22 cellular contexts compared by ENCODE assay signal in genomic region chr1:109963864-109964263, GRCh38. TPM values are rescaled to one million over a fixed set of nuclear protein-coding genes. Genes with fewer than 3 reads are reported as not detected.
DNase-seq lines count a peak whose midpoint lies in the region; ATAC-seq, FAIRE-seq and TF ChIP-seq lines count a peak whose summit lies in the region.
"Had no signal": no experiment of that assay in that cellular context is flagged by ENCODE, and none has a peak within 500 bp of the region (broad histone marks: within the 10 kb centered on the region; RNA-seq: fewer than 3 reads in every experiment).

No MANE protein-coding gene starts in this region.

- H3K9me3 ChIP-seq in breast epithelium (no peaks in the 10 kb centered on the region), astrocyte (ENCODE audit: insufficient read depth, low read depth, low read length) (no peaks in the 10 kb centered on the region), endothelial cell of umbilical vein (replicated peaks; ENCODE audit: control insufficient read depth, insufficient read depth, low read length) (no peaks in the 10 kb centered on the region), neural progenitor cell (ENCODE audit: low read depth) (no peaks in the 10 kb centered on the region), endodermal cell (ENCODE audit: control insufficient read depth, low read length) (no peaks in the 10 kb centered on the region)
- H3K9me3 ChIP-seq: BE2C, Peyer's patch had no signal

- FAIRE-seq in astrocyte (lab: Jason Lieb, UNC) (no peak), endothelial cell of umbilical vein (lab: Jason Lieb, UNC) (peak; percentile 71)
- FAIRE-seq: GM12878 had no signal

- no peaks in the 10 kb centered on the region for H3K27me3 Mint-ChIP-seq in MCF 10A (ENCODE audit: insufficient read depth, unreplicated experiment)
- peaks cover 2% of the 10 kb centered on the region for H3K27me3 Mint-ChIP-seq in astrocyte (ENCODE audit: low read depth, unreplicated experiment)
- no peaks in the 10 kb centered on the region for H3K27me3 Mint-ChIP-seq in neural progenitor cell (ENCODE audit: insufficient read depth, low read depth)
- H3K27me3 Mint-ChIP-seq in endodermal cell (ENCODE audit: insufficient read depth): peaks cover 58% of the 10 kb centered on the region

- no peak for ATAC-seq in HG03159 (IDR thresholded peaks at IDR 0.05; ENCODE audit: unreplicated experiment)
- no peak for ATAC-seq in HG03571 (IDR thresholded peaks at IDR 0.05; ENCODE audit: unreplicated experiment)
- ATAC-seq: GM12878, Right ventricle myocardium inferior had no signal

- H3F3A ChIP-seq in neural progenitor cell (ENCODE audit: low read depth): peaks cover 43% of the 10 kb centered on the region

- H3K79me2 ChIP-seq in astrocyte (ENCODE audit: insufficient read depth, low read length): no peaks in the 10 kb centered on the region
- no peaks in the 10 kb centered on the region for H3K79me2 ChIP-seq in endothelial cell of umbilical vein (ENCODE audit: control insufficient read depth, insufficient read depth, low read length)
- H3K79me2 ChIP-seq in neural progenitor cell (ENCODE audit: low read depth): no peaks in the 10 kb centered on the region

- peaks cover 0 to 8% of the 10 kb centered on the region in 2 donors for H3K4me1 ChIP-seq in breast epithelium
- peaks cover 15% of the 10 kb centered on the region for H3K4me1 ChIP-seq in astrocyte (ENCODE audit: insufficient read depth, low read length)
- H3K4me1 ChIP-seq in endothelial cell of umbilical vein (ENCODE audit: control insufficient read depth, extremely low read depth, insufficient read depth, low read length): peaks cover 13% of the 10 kb centered on the region
- H3K4me1 ChIP-seq in neural progenitor cell: peaks cover 50% of the 10 kb centered on the region
- H3K4me1 ChIP-seq in endodermal cell (ENCODE audit: control insufficient read depth, insufficient read depth, low read length): peaks cover 15% of the 10 kb centered on the region
- H3K4me1 ChIP-seq: BE2C had no signal

- POLR2A ChIA-PET in MCF 10A (lab: Yijun Ruan, JAX): interaction anchor here (0.6 kb wide), 2 partner anchors 20 to 1460 kb away, joined by 3 read pairs; no protein-coding TSS in a partner anchor
- POLR2A ChIA-PET in endothelial cell of umbilical vein (lab: Charles Lee): no interaction called here

- TF ChIP-seq CTCF in MCF 10A (IDR thresholded peaks at IDR 0.05; ENCODE audit: unreplicated experiment): no peak
- no peak for TF ChIP-seq CTCF in breast epithelium (IDR thresholded peaks at IDR 0.05)
- no peak for TF ChIP-seq CTCF in astrocyte (IDR thresholded peaks at IDR 0.05; ENCODE audit: insufficient read depth, low read depth, low read length)
- no peak for TF ChIP-seq CTCF in endothelial cell of umbilical vein (IDR thresholded peaks at IDR 0.05; ENCODE audit: extremely low read depth in 1 of 2, insufficient read depth in 1 of 2, low read depth in 1 of 2, low read length in 2 of 2)
- TF ChIP-seq CTCF in neural progenitor cell (IDR thresholded peaks at IDR 0.05): no peak
- no peak for TF ChIP-seq CTCF in endodermal cell (conservative IDR thresholded peaks at IDR 0.05)

- H3K9ac ChIP-seq in astrocyte (ENCODE audit: low read length) (no peak overlapping the region), endothelial cell of umbilical vein (replicated peaks; ENCODE audit: extremely low read depth, insufficient read depth, low read length) (no peak overlapping the region), neural progenitor cell (no peak overlapping the region), endodermal cell (ENCODE audit: extremely low read depth, low read length, poor library complexity, severe bottlenecking) (no peak overlapping the region)

- peak; percentile 78 for DNase-seq in MCF 10A (ENCODE audit: unreplicated experiment)
- DNase-seq in breast epithelium (ENCODE audit: low spot score in 2 of 2): no peak
- DNase-seq in astrocyte (ENCODE audit: low read depth): peak; percentile 62
- peak; percentile 35 for DNase-seq in endothelial cell of umbilical vein (ENCODE audit: low read depth, low spot score)
- DNase-seq in neural progenitor cell (ENCODE audit: low spot score): no peak
- DNase-seq in endodermal cell: no peak
- DNase-seq: BE2C; CD4-positive, CD25-positive, alpha-beta regulatory T cell; COR-L47; GF-D8; GOT3; KG1; NCI-H1417 treated with DMSO at 0.1 percent for 48 hours; NCI-H187 treated with DMSO at 0.1 percent for 48 hours; NCI-H226; NCI-H524; Peyer's patch had no signal

- CTCF ChIA-PET in MCF 10A (lab: Yijun Ruan, JAX): interaction anchor here (0.6 kb wide), 1 partner anchor 66 kb away, joined by 4 read pairs; no protein-coding TSS in a partner anchor
- CTCF ChIA-PET in endothelial cell of umbilical vein (lab: Charles Lee): interaction anchor here (0.8 to 1.6 kb wide), 2 partner anchors 12 to 20 kb away, joined by 3 to 6 read pairs; partner anchors contain the start of gene AHCYL1

- H3K4me2 ChIP-seq in astrocyte (ENCODE audit: low read length) (peak overlapping the region; percentile 39), endothelial cell of umbilical vein (ENCODE audit: insufficient read depth, low read length) (no peak overlapping the region), neural progenitor cell (peak overlapping the region; percentile 3)

- TF ChIP-seq POLR2A in breast epithelium (IDR thresholded peaks at IDR 0.05) (no peak), endothelial cell of umbilical vein (IDR thresholded peaks at IDR 0.05; ENCODE audit: low read depth, low read length) (no peak)

- H3K4me1 Mint-ChIP-seq in MCF 10A (ENCODE audit: insufficient read depth, unreplicated experiment) (peaks cover 29% of the 10 kb centered on the region), astrocyte (ENCODE audit: low read depth, unreplicated experiment) (peaks cover 16% of the 10 kb centered on the region), neural progenitor cell (peaks cover 29% of the 10 kb centered on the region), endodermal cell (peaks cover 44% of the 10 kb centered on the region)
- H3K4me1 Mint-ChIP-seq: CD4-positive, CD25-positive, alpha-beta regulatory T cell had no signal

- no peak overlapping the region for H3K4me3 Mint-ChIP-seq in MCF 10A (ENCODE audit: unreplicated experiment)
- H3K4me3 Mint-ChIP-seq in astrocyte (ENCODE audit: unreplicated experiment): no peak overlapping the region
- no peak overlapping the region for H3K4me3 Mint-ChIP-seq in neural progenitor cell
- no peak overlapping the region for H3K4me3 Mint-ChIP-seq in endodermal cell
- H3K4me3 Mint-ChIP-seq: CD4-positive, CD25-positive, alpha-beta regulatory T cell had no signal

- H2AFZ ChIP-seq in astrocyte (ENCODE audit: low read depth, low read length) (no peak overlapping the region), endothelial cell of umbilical vein (ENCODE audit: low read depth, low read length) (peak overlapping the region; percentile 7), neural progenitor cell (replicated peaks) (peak overlapping the region; percentile 38)

- H3K36me3 Mint-ChIP-seq in MCF 10A (ENCODE audit: insufficient read depth, unreplicated experiment) (no peaks in the 10 kb centered on the region), astrocyte (ENCODE audit: low read depth, unreplicated experiment) (no peaks in the 10 kb centered on the region), neural progenitor cell (no peaks in the 10 kb centered on the region), endodermal cell (ENCODE audit: low read depth) (no peaks in the 10 kb centered on the region)
- H3K36me3 Mint-ChIP-seq: CD4-positive, CD25-positive, alpha-beta regulatory T cell had no signal

- H3K27ac ChIP-seq in breast epithelium: no peak overlapping the region
- H3K27ac ChIP-seq in astrocyte (ENCODE audit: low read depth, low read length): no peak overlapping the region
- H3K27ac ChIP-seq in endothelial cell of umbilical vein (ENCODE audit: insufficient read depth, low read depth, low read length): no peak overlapping the region
- no peak overlapping the region for H3K27ac ChIP-seq in neural progenitor cell
- no peak overlapping the region for H3K27ac ChIP-seq in endodermal cell (ENCODE audit: low read depth, low read length)
- H3K27ac ChIP-seq: 22Rv1, Peyer's patch had no signal

- H3K9me3 Mint-ChIP-seq in MCF 10A (ENCODE audit: unreplicated experiment) (no peaks in the 10 kb centered on the region), astrocyte (ENCODE audit: unreplicated experiment) (peaks cover 2% of the 10 kb centered on the region), neural progenitor cell (peaks cover 3% of the 10 kb centered on the region), endodermal cell (no peaks in the 10 kb centered on the region)

- H3K4me3 ChIP-seq in breast epithelium (no peak overlapping the region), astrocyte (ENCODE audit: insufficient read depth, low read depth, low read length) (no peak overlapping the region), endothelial cell of umbilical vein (replicated peaks in 1 of 3; ENCODE audit: insufficient read depth in 1 of 3, low read depth in 1 of 3, low read length in 3 of 3) (no peak overlapping the region), neural progenitor cell (no peak overlapping the region), endodermal cell (ENCODE audit: low read length) (no peak overlapping the region)
- H3K4me3 ChIP-seq: GM12878, Peyer's patch had no signal

- 93% methylated on average over 1 of the region's 1 CpG; no CpG with 5 or more reads in 1 of the 2 experiments for WGBS in endodermal cell (ENCODE audit: insufficient coverage in 1 of 2, insufficient read length in 1 of 2), 2 experiments

- no peaks in the 10 kb centered on the region for H3K9me1 ChIP-seq in endothelial cell of umbilical vein (replicated peaks; ENCODE audit: control insufficient read depth, extremely low read depth, insufficient read depth, low read length)

- H4K20me1 ChIP-seq in astrocyte (ENCODE audit: insufficient read depth, low read length): no peaks in the 10 kb centered on the region
- no peaks in the 10 kb centered on the region for H4K20me1 ChIP-seq in endothelial cell of umbilical vein (replicated peaks; ENCODE audit: control insufficient read depth, extremely low read depth, insufficient read depth, low read length)
- H4K20me1 ChIP-seq in neural progenitor cell (ENCODE audit: low read depth): no peaks in the 10 kb centered on the region

- H3K27ac Mint-ChIP-seq in MCF 10A (ENCODE audit: low read depth, unreplicated experiment): peak overlapping the region; percentile 46
- H3K27ac Mint-ChIP-seq in astrocyte (ENCODE audit: unreplicated experiment): no peak overlapping the region
- H3K27ac Mint-ChIP-seq in neural progenitor cell: no peak overlapping the region
- no peak overlapping the region for H3K27ac Mint-ChIP-seq in endodermal cell
- H3K27ac Mint-ChIP-seq: CD4-positive, CD25-positive, alpha-beta regulatory T cell had no signal

- BruUV-seq in MCF 10A (replicated peaks; lab: Mats Ljungman, UMichigan): no TSS peak
- BruUV-seq in endothelial cell of umbilical vein (replicated peaks; lab: Mats Ljungman, UMichigan): no TSS peak

- H3K27me3 ChIP-seq in breast epithelium (no peaks in the 10 kb centered on the region), astrocyte (ENCODE audit: insufficient read depth, low read length) (no peaks in the 10 kb centered on the region), endothelial cell of umbilical vein (ENCODE audit: control insufficient read depth in 2 of 2, insufficient read depth in 2 of 2, low read length in 2 of 2) (no peaks in the 10 kb centered on the region), neural progenitor cell (no peaks in the 10 kb centered on the region), endodermal cell (ENCODE audit: control insufficient read depth, insufficient read depth, low read length, poor library complexity, severe bottlenecking) (no peaks in the 10 kb centered on the region)
- H3K27me3 ChIP-seq: BE2C, Peyer's patch had no signal

- no peaks in the 10 kb centered on the region for H3K36me3 ChIP-seq in breast epithelium
- H3K36me3 ChIP-seq in astrocyte (ENCODE audit: insufficient read depth, low read length): no peaks in the 10 kb centered on the region
- no peaks in the 10 kb centered on the region for H3K36me3 ChIP-seq in endothelial cell of umbilical vein (ENCODE audit: control insufficient read depth in 2 of 2, extremely low read depth in 1 of 2, insufficient read depth in 2 of 2, low read length in 2 of 2)
- H3K36me3 ChIP-seq in neural progenitor cell: no peaks in the 10 kb centered on the region
- no peaks in the 10 kb centered on the region for H3K36me3 ChIP-seq in endodermal cell (ENCODE audit: control insufficient read depth, insufficient read depth, low read length)
- H3K36me3 ChIP-seq: BE2C, Peyer's patch had no signal

- dilution Hi-C loops in endothelial cell of umbilical vein (cut with MboI; ENCODE audit: extremely low pct_ligation_motif_present, low sequenced_read_pairs): no loop called here

- intact Hi-C loops in MCF 10A (cut with micrococcal nuclease) (no loop called here), breast epithelium (cut with DNase I; ENCODE audit: low total_unique reads) (no loop called here), endothelial cell of umbilical vein (cut with micrococcal nuclease) (no loop called here)

RNA-seq across cellular contexts. Expression of gene AHCYL1, which starts 20.7 kb away (rescaled TPM):
- total RNA-seq in MCF 10A (2022) (104 and 106 TPM in 2 replicates), breast epithelium (10 to 100 TPM; 67.7 to 75.1 (median 73.8) TPM), astrocyte (60.5 and 64.3 TPM in 2 replicates), endothelial cell of umbilical vein (64.3 and 74.2 TPM in 2 replicates), neural progenitor cell (ENCODE audit: low replicate concordance) (62.5 and 65.5 TPM in 2 replicates), endodermal cell (10 to 100 TPM; 78.9 to 96.0 TPM)
- polyA plus RNA-seq in endothelial cell of umbilical vein: 41.6 and 49.2 TPM in 2 replicates
- 47.9 and 49.6 TPM in 2 replicates for polyA plus RNA-seq in endothelial cell of umbilical vein (2011; cell fraction: cytosol; rRNA removed)
- polyA plus RNA-seq in endothelial cell of umbilical vein (2011; cell fraction: nucleus; rRNA removed): 70.1 and 77.1 TPM in 2 replicates
- polyA plus RNA-seq in endothelial cell of umbilical vein (2012): 64.2 and 71.4 TPM in 2 replicates
- 71.5 and 72.6 TPM in 2 replicates for polyA minus RNA-seq in endothelial cell of umbilical vein
- polyA minus RNA-seq in endothelial cell of umbilical vein (2011; cell fraction: cytosol; rRNA and poly(A)+ RNA removed): 51.2 TPM
- 26.4 and 37.0 TPM in 2 replicates for polyA minus RNA-seq in endothelial cell of umbilical vein (2011; cell fraction: nucleus; rRNA and poly(A)+ RNA removed)
- 99.3 TPM for polyA plus RNA-seq in endodermal cell (2013, experiment 1 of 2)
- 91.2 TPM for polyA plus RNA-seq in endodermal cell (2013, experiment 2 of 2)

RNA-seq across cellular contexts. Expression of gene CSF1, which starts 53.2 kb away (rescaled TPM):
- total RNA-seq in MCF 10A (2022) (6.3 and 11.7 TPM in 2 replicates), breast epithelium (10 to 100 TPM; 28.2 to 54.7 (median 54.4) TPM), astrocyte (12.3 and 17.5 TPM in 2 replicates), endothelial cell of umbilical vein (22.7 and 28.9 TPM in 2 replicates), neural progenitor cell (ENCODE audit: low replicate concordance) (2.7 and 5.0 TPM in 2 replicates), endodermal cell (1 to 10 TPM; 1.0 to 2.1 TPM)
- 23.3 and 24.5 TPM in 2 replicates for polyA plus RNA-seq in endothelial cell of umbilical vein
- polyA plus RNA-seq in endothelial cell of umbilical vein (2011; cell fraction: cytosol; rRNA removed): 18.0 and 21.7 TPM in 2 replicates
- polyA plus RNA-seq in endothelial cell of umbilical vein (2011; cell fraction: nucleus; rRNA removed): 17.9 and 23.3 TPM in 2 replicates
- polyA plus RNA-seq in endothelial cell of umbilical vein (2012): 18.7 and 20.5 TPM in 2 replicates
- polyA minus RNA-seq in endothelial cell of umbilical vein: 10.2 and 22.5 TPM in 2 replicates
- 1.6 TPM for polyA minus RNA-seq in endothelial cell of umbilical vein (2011; cell fraction: cytosol; rRNA and poly(A)+ RNA removed)
- polyA minus RNA-seq in endothelial cell of umbilical vein (2011; cell fraction: nucleus; rRNA and poly(A)+ RNA removed): 5.8 and 10.2 TPM in 2 replicates
- polyA plus RNA-seq in endodermal cell (2013, experiment 1 of 2): 8.3 TPM
- polyA plus RNA-seq in endodermal cell (2013, experiment 2 of 2): 7.3 TPM

Comparison
In these comparisons a context has a peak if more than half of its experiments do, and no peak if none do; other contexts are left out.
1. DNase-seq: peak in MCF 10A (single experiment), astrocyte (single experiment) and endothelial cell of umbilical vein (single experiment); none in breast epithelium (0 of 2), neural progenitor cell (single experiment) and endodermal cell (single experiment).